1 cellular context compared by ENCODE assay signal in genomic region chr20:53174454-53174853, GRCh38.
TF ChIP-seq lines count a peak whose summit lies in the region.

No MANE protein-coding gene starts in this region.

TF ChIP-seq in K562, 482 proteins besides CTCF, POLR2A, EP300 and RAD21 (continued from another document and continues in another):
- TF ChIP-seq ZFP91 (CRISPR knock-in tag; IDR thresholded peaks at IDR 0.05) (no peak), SETDB1 (IDR thresholded peaks at IDR 0.05; ENCODE audit: low read length) (no peak), ZNF592 (IDR thresholded peaks at IDR 0.05) (peak; percentile 77), CUX1 (CRISPR knock-in tag; IDR thresholded peaks at IDR 0.05) (0 out of 2 replicates have a peak, but pooled peaks have one; percentile 5), BDP1 (IDR thresholded peaks at IDR 0.05; ENCODE audit: insufficient read depth, insufficient read length) (no peak), MYC (IDR thresholded peaks at IDR 0.05; ENCODE audit: low read depth, low read length) (no peak), MYC (CRISPR knock-in tag; IDR thresholded peaks at IDR 0.05; ENCODE audit: borderline replicate concordance, low read depth) (no peak), HDAC8 (tag; IDR thresholded peaks at IDR 0.05) (no peak), CBFA2T3 (IDR thresholded peaks at IDR 0.05) (peak; percentile 25; the same call in 1 of the 2 replicates), RHOXF2B (CRISPR knock-in tag; conservative IDR thresholded peaks at IDR 0.05) (no peak), RAD51 (IDR thresholded peaks at IDR 0.05; ENCODE audit: borderline replicate concordance, low read depth) (peak; percentile 71; the same call in 1 of the 2 replicates), ZC3H8 (IDR thresholded peaks at IDR 0.05) (no peak), MEF2D (tag; conservative IDR thresholded peaks at IDR 0.05; ENCODE audit: low read depth) (no peak), XRCC5 (IDR thresholded peaks at IDR 0.05; ENCODE audit: low read depth, low read length) (no peak), USF1 (CRISPR knock-in tag; IDR thresholded peaks at IDR 0.05) (peak; percentile 44; the same call in 1 of the 2 replicates), PURB (CRISPR knock-in tag; IDR thresholded peaks at IDR 0.05; ENCODE audit: low read depth) (no peak), PRDM10 (IDR thresholded peaks at IDR 0.05; ENCODE audit: partially characterized antibody) (peak; percentile 61), TOE1 (IDR thresholded peaks at IDR 0.05; ENCODE audit: borderline replicate concordance) (peak; percentile 50; the same call in 1 of the 2 replicates), TOE1 (CRISPR knock-in tag; IDR thresholded peaks at IDR 0.05; ENCODE audit: borderline replicate concordance, low read depth) (no peak), JUND (IDR thresholded peaks at IDR 0.05; ENCODE audit: borderline replicate concordance, low read depth, low read length) (no peak), JUND (tag; IDR thresholded peaks at IDR 0.05; ENCODE audit: borderline replicate concordance, low read depth, low read length) (no peak), CBFA2T2 (conservative IDR thresholded peaks at IDR 0.05) (peak; percentile 17; the same call in 1 of the 2 replicates), ARID4B (CRISPR knock-in tag; IDR thresholded peaks at IDR 0.05) (no peak), E4F1 (CRISPR knock-in tag; IDR thresholded peaks at IDR 0.05; ENCODE audit: borderline replicate concordance) (no peak), EGR1 (conservative IDR thresholded peaks at IDR 0.05) (peak; percentile 58), TFE3 (CRISPR knock-in tag; IDR thresholded peaks at IDR 0.05) (peak; percentile 40), ZNF212 (CRISPR knock-in tag; IDR thresholded peaks at IDR 0.05) (no peak), NRF1 (conservative IDR thresholded peaks at IDR 0.05 in 1 of 2, IDR thresholded peaks at IDR 0.05 in 1 of 2) (peak; percentile 35 to 47; a peak in 1 of 4 replicates), ESRRB (CRISPR knock-in tag; IDR thresholded peaks at IDR 0.05; ENCODE audit: borderline replicate concordance) (no peak)
